8 cellular contexts compared by ENCODE assay signal in genomic region chr5:95731571-95732554, GRCh38. TPM values are rescaled to one million over a fixed set of nuclear protein-coding genes. Genes with fewer than 3 reads are reported as not detected.
DNase-seq lines count a peak whose midpoint lies in the region; ATAC-seq and TF ChIP-seq lines count a peak whose summit lies in the region.

No MANE protein-coding gene starts in this region.

- intact Hi-C loops in Calu3 (cut with micrococcal nuclease; ENCODE audit: unreplicated experiment) (loop anchor here (2.0 to 5.0 kb wide), 2 partner anchors 67 to 85 kb away; partner anchors contain the start of gene RFESD), left lung (cut with DNase I) (no loop called here)

- peak overlapping the region; percentile 61 to 67 for H3K4me3 ChIP-seq in left lung

- no peaks in the 10 kb centered on the region for H3K36me3 ChIP-seq in left lung

- TF ChIP-seq CTCF in Calu3 (IDR thresholded peaks at IDR 0.05; ENCODE audit: unreplicated experiment) (no peak), chondrocyte (IDR thresholded peaks at IDR 0.05) (peak; percentile 25), left lung (IDR thresholded peaks at IDR 0.05) (no peak)

- H3K27me3 Mint-ChIP-seq in Calu3 (ENCODE audit: unreplicated experiment) (no peaks in the 10 kb centered on the region), chondrocyte (ENCODE audit: low read depth) (no peaks in the 10 kb centered on the region)

- peaks cover 29 to 48% of the 10 kb centered on the region in 2 donors for H3K4me1 ChIP-seq in left lung

- H3K27ac ChIP-seq in left lung = peak overlapping the region; percentile 77 to 96

- DNase-seq in Calu3 (peak; percentile 50), HT1080 (ENCODE audit: low read depth) (peak; percentile 56), T-helper 2 cell (peak; percentile 8 to 56 (median 21)), chondrocyte (ENCODE audit: low spot score) (peak; percentile 92), left lung (peak; percentile 53 to 90), cerebellar cortex (ENCODE audit: low spot score) (no peak)
- DNase-seq in stimulated activated CD8-positive, alpha-beta memory T cell treated with anti-CD3 and anti-CD28 coated beads, Interleukin-15, amount 100 ng/mL, for 24 hours (ENCODE audit: low read depth) = peak; percentile 6

- BruUV-seq in Calu3 (replicated peaks; lab: Mats Ljungman, UMichigan) = no TSS peak

- ATAC-seq in GM19467 (IDR thresholded peaks at IDR 0.05; ENCODE audit: unreplicated experiment) = peak; percentile 20
- ATAC-seq in left lung = peak; percentile 33

- H3K9me3 Mint-ChIP-seq in Calu3 (ENCODE audit: low read depth, unreplicated experiment) (no peaks in the 10 kb centered on the region), chondrocyte (ENCODE audit: low read depth) (no peaks in the 10 kb centered on the region)

- H3K9me3 ChIP-seq in left lung = no peaks in the 10 kb centered on the region

- peak overlapping the region; percentile 95 for H3K4me3 Mint-ChIP-seq in Calu3 (ENCODE audit: low read depth, unreplicated experiment)
- peak overlapping the region; percentile 93 for H3K4me3 Mint-ChIP-seq in chondrocyte (ENCODE audit: unreplicated experiment)

- peak overlapping the region; percentile 86 for H3K27ac Mint-ChIP-seq in Calu3 (ENCODE audit: unreplicated experiment)
- peak overlapping the region; percentile 91 for H3K27ac Mint-ChIP-seq in chondrocyte (ENCODE audit: unreplicated experiment)

- H3K4me1 Mint-ChIP-seq in Calu3 (ENCODE audit: low read depth, unreplicated experiment) = peaks cover 52% of the 10 kb centered on the region
- peaks cover 70% of the 10 kb centered on the region for H3K4me1 Mint-ChIP-seq in chondrocyte (ENCODE audit: low read depth)

- CTCF ChIA-PET in Calu3 (lab: Charles Lee) = interaction anchor here (0.6 to 1.0 kb wide), 4 partner anchors 10 to 112 kb away, joined by 3 to 7 read pairs (median 4); partner anchors contain the start of gene RFESD

- H3K36me3 Mint-ChIP-seq in Calu3 (ENCODE audit: insufficient read depth, unreplicated experiment) (peaks cover 26% of the 10 kb centered on the region), chondrocyte (ENCODE audit: low read depth) (no peaks in the 10 kb centered on the region)

- peaks cover 0 to 18% of the 10 kb centered on the region in 2 donors for H3K27me3 ChIP-seq in left lung

RNA-seq across cellular contexts. Expression of gene RHOBTB3, which starts 0.7 kb away (rescaled TPM):
- total RNA-seq in Calu3 (2022) (29.5 and 41.1 TPM in 2 replicates), chondrocyte (67.1 to 75.4 TPM (median 75.2 TPM) in 3 replicates), left lung (10 to 100 TPM; 26.5 to 93.0 TPM)
- 51.4 and 53.6 TPM in 2 replicates for total RNA-seq in HT1080 (2014; rRNA removed; shearing (Covaris generic))
- 51.9 and 73.3 TPM in 2 replicates for polyA plus RNA-seq in HT1080 (2015; cell fraction: cytosol; rRNA removed)
- polyA plus RNA-seq in HT1080 (2015; cell fraction: nucleus; rRNA removed) = 75.9 and 80.7 TPM in 2 replicates

RNA-seq across cellular contexts. Expression of gene SPATA9, which starts 49.1 kb away (rescaled TPM):
- total RNA-seq in Calu3 (2022) = 0.44 TPM in 1 of 2 replicates, not detected in the other
- total RNA-seq in HT1080 (2014; rRNA removed; shearing (Covaris generic)) = not detected in 2 replicates
- polyA plus RNA-seq in HT1080 (2015; cell fraction: cytosol; rRNA removed) = 0.48 TPM in 1 of 2 replicates, not detected in the other
- 0.22 TPM in 1 of 2 replicates, not detected in the other for polyA plus RNA-seq in HT1080 (2015; cell fraction: nucleus; rRNA removed)
- total RNA-seq in chondrocyte = 0.67 to 1.7 TPM (median 1.1 TPM) in 3 replicates
- under 1 TPM; 0.31 to 0.52 TPM for total RNA-seq in left lung
